ENCODE assay signal across 1 cellular context in the genomic region with DNA sequence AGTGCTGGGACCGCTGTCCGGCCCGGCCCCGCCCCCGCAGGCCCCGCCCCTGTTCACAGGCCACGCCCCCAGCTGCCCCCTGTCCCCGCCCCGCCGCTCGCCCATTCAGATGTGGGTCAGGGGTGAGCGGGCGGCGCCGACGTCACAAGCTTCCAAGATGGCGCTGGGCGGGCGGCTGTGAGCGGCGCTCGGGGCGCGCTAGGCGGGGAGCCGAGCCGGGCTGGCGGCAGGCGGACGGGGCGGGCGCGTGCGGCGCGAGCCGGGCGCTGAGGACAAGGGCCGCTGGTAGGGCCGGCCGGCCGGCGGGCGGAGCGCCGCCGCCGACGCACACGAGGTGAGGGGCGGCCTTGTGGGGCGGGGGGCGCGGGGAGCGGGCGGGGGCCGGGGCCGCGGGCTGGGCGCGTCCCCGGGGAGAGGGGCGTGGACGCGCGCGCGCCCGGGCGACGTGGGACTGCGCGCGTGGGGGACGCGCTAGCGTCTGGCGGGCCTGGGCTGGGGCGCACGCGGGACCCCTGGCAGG.
TF ChIP-seq lines count a peak whose summit lies in the region.
"Not testable (repeated sequence)": the region's sequence is repeated elsewhere in the genome, so short reads cannot be mapped to it uniquely, and the experiment has no call there.

A gene with protein sequence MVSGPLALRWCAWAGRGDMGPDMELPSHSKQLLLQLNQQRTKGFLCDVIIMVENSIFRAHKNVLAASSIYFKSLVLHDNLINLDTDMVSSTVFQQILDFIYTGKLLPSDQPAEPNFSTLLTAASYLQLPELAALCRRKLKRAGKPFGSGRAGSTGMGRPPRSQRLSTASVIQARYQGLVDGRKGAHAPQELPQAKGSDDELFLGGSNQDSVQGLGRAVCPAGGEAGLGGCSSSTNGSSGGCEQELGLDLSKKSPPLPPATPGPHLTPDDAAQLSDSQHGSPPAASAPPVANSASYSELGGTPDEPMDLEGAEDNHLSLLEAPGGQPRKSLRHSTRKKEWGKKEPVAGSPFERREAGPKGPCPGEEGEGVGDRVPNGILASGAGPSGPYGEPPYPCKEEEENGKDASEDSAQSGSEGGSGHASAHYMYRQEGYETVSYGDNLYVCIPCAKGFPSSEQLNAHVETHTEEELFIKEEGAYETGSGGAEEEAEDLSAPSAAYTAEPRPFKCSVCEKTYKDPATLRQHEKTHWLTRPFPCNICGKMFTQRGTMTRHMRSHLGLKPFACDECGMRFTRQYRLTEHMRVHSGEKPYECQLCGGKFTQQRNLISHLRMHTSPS (plus strand): TSS at position 145 of the 520 bp plus-strand sequence. CDS start 25,461 bp downstream, outside the sequence.

TF ChIP-seq in K562, 482 proteins besides CTCF, POLR2A, EP300 and RAD21:
- TF ChIP-seq, protein P1, sequence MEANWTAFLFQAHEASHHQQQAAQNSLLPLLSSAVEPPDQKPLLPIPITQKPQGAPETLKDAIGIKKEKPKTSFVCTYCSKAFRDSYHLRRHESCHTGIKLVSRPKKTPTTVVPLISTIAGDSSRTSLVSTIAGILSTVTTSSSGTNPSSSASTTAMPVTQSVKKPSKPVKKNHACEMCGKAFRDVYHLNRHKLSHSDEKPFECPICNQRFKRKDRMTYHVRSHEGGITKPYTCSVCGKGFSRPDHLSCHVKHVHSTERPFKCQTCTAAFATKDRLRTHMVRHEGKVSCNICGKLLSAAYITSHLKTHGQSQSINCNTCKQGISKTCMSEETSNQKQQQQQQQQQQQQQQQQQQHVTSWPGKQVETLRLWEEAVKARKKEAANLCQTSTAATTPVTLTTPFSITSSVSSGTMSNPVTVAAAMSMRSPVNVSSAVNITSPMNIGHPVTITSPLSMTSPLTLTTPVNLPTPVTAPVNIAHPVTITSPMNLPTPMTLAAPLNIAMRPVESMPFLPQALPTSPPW (CRISPR knock-in tag; IDR thresholded peaks at IDR 0.05), result 0 out of 2 replicates have a peak, but pooled peaks have one; percentile 13
- not testable (repeated sequence) for TF ChIP-seq NR2C2 (CRISPR knock-in tag; IDR thresholded peaks at IDR 0.05)
- TF ChIP-seq NR2C2 (tag; IDR thresholded peaks at IDR 0.05), result peak; percentile 71
- 0 out of 2 replicates have a peak, but pooled peaks have one; percentile 31 for TF ChIP-seq POLR2H (tag; IDR thresholded peaks at IDR 0.05; ENCODE audit: low read depth)
- TF ChIP-seq NR2C1 (IDR thresholded peaks at IDR 0.05), result 0 out of 2 replicates have a peak, but pooled peaks have one; percentile 18
- TF ChIP-seq NR2C1 (tag; IDR thresholded peaks at IDR 0.05), result 0 out of 2 replicates have a peak, but pooled peaks have one; percentile 28
- TF ChIP-seq, protein P2, sequence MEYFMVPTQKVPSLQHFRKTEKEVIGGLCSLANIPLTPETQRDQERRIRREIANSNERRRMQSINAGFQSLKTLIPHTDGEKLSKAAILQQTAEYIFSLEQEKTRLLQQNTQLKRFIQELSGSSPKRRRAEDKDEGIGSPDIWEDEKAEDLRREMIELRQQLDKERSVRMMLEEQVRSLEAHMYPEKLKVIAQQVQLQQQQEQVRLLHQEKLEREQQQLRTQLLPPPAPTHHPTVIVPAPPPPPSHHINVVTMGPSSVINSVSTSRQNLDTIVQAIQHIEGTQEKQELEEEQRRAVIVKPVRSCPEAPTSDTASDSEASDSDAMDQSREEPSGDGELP (CRISPR knock-in tag; IDR thresholded peaks at IDR 0.05; ENCODE audit: borderline replicate concordance), result 0 out of 2 replicates have a peak, but pooled peaks have one; percentile 11
- TF ChIP-seq RBFOX2 (IDR thresholded peaks at IDR 0.05; ENCODE audit: low read depth, low read length), result peak; percentile 47
